In the genomic region with DNA sequence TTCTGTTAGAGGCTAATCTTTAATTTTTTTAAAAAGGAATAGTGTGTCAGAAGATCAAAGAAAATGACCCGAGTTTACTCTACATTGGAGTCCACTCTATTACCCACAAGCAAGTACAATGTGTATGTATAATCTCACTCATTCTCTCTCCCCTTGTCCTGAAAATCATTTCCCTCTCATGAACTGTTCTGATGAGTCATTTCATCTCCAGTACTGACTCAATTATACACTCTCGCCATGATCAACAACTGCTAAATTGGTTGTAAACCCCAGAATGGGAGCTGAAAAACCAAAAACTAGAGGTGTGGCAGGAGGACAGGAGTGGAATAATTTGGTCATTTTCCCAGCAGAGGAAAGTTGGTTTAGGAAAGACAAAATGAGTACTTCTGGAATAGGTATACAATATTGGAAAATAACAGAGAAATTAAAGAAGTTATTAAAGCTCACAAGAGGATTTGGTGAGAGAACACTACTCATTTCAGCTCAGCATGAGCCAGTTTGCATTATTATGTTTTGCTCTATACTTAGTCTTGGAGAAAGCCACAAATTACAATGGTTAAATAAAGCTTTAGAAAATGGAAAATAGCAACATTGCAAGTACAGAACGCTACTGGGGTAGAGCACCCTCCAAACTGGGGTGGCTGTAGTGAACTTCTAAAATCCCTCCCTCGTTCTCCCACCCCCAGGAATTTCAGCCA, we compare ENCODE assay signal across 10 cellular contexts.
DNase-seq lines count a peak whose midpoint lies in the region; ATAC-seq, FAIRE-seq and TF ChIP-seq lines count a peak whose summit lies in the region.
"Had no signal": no experiment of that assay in that cellular context is flagged by ENCODE, and none has a peak within 500 bp of the region (broad histone marks: within the 10 kb centered on the region; RNA-seq: fewer than 3 reads in every experiment).

No MANE protein-coding gene starts in this region.

- peaks cover 2% of the 10 kb centered on the region for H3K4me1 ChIP-seq in fibroblast of lung (ENCODE audit: control insufficient read depth, extremely low read depth, insufficient read depth, low read length)
- H3K4me1 ChIP-seq in hepatocyte (ENCODE audit: insufficient read depth): no peaks in the 10 kb centered on the region

- peak; percentile 24 for FAIRE-seq in GM12892 (lab: Jason Lieb, UNC)
- FAIRE-seq: kidney had no signal

- H3K27me3 ChIP-seq in fibroblast of lung (ENCODE audit: control insufficient read depth, insufficient read depth, low read length): no peaks in the 10 kb centered on the region
- no peaks in the 10 kb centered on the region for H3K27me3 ChIP-seq in hepatocyte

- DNase-seq in GM12892 (ENCODE audit: insufficient read length): peak; percentile 9
- DNase-seq in fibroblast of lung (ENCODE audit: low read depth in 2 of 2): peak; percentile 61 to 74
- no peak for DNase-seq in activated T-cell treated with anti-CD3 and anti-CD28 coated beads, Interleukin-2, amount 50 U/mL, for 24 hours
- DNase-seq in AG08396 (ENCODE audit: low spot score): no peak
- no peak for DNase-seq in SIG-M5 (lab: John Stamatoyannopoulos, UW)
- DNase-seq in hepatocyte (ENCODE audit: low spot score): no peak
- DNase-seq: kidney, NCI-H526 had no signal

- H3K27ac ChIP-seq in fibroblast of lung (ENCODE audit: insufficient read depth, low read length) (no peak overlapping the region), hepatocyte (no peak overlapping the region)

- H2AFZ ChIP-seq in fibroblast of lung (ENCODE audit: low read length) (no peak overlapping the region), hepatocyte (no peak overlapping the region)

- H3K4me1 Mint-ChIP-seq in activated T-cell treated with anti-CD3 and anti-CD28 coated beads, Interleukin-2, amount 50 U/mL, for 24 hours (ENCODE audit: low read depth): peaks cover 11% of the 10 kb centered on the region

- H3K4me3 ChIP-seq in fibroblast of lung (replicated peaks in 1 of 4; ENCODE audit: control extremely low read depth in 1 of 4, insufficient read depth in 1 of 4, low read depth in 3 of 4, low read length in 4 of 4): no peak overlapping the region
- no peak overlapping the region for H3K4me3 ChIP-seq in hepatocyte

- no peak overlapping the region for H3K4me3 Mint-ChIP-seq in activated T-cell treated with anti-CD3 and anti-CD28 coated beads, Interleukin-2, amount 50 U/mL, for 24 hours

- H3K9me3 ChIP-seq in fibroblast of lung (ENCODE audit: control insufficient read depth, insufficient read depth, low read depth, low read length) (no peaks in the 10 kb centered on the region), hepatocyte (ENCODE audit: low read depth) (no peaks in the 10 kb centered on the region)

- ATAC-seq in GM21447 (IDR thresholded peaks at IDR 0.05; ENCODE audit: unreplicated experiment) (peak; percentile 85), HG03432 (IDR thresholded peaks at IDR 0.05; ENCODE audit: unreplicated experiment) (peak; percentile 97)

- no peaks in the 10 kb centered on the region for H3K9me3 Mint-ChIP-seq in activated T-cell treated with anti-CD3 and anti-CD28 coated beads, Interleukin-2, amount 50 U/mL, for 24 hours

- H3K4me2 ChIP-seq in fibroblast of lung (ENCODE audit: extremely low read depth, insufficient read depth, low read length) (peak overlapping the region; percentile 4), hepatocyte (no peak overlapping the region)

- no peak overlapping the region for H3K27ac Mint-ChIP-seq in activated T-cell treated with anti-CD3 and anti-CD28 coated beads, Interleukin-2, amount 50 U/mL, for 24 hours

- no peaks in the 10 kb centered on the region for H4K20me1 ChIP-seq in fibroblast of lung (ENCODE audit: control insufficient read depth, extremely low read depth, insufficient read depth, low read length)
- H4K20me1 ChIP-seq in hepatocyte (ENCODE audit: insufficient read depth, poor library complexity, severe bottlenecking): no peaks in the 10 kb centered on the region

- H3K36me3 Mint-ChIP-seq in activated T-cell treated with anti-CD3 and anti-CD28 coated beads, Interleukin-2, amount 50 U/mL, for 24 hours (ENCODE audit: low read depth): no peaks in the 10 kb centered on the region

- no peaks in the 10 kb centered on the region for H3K36me3 ChIP-seq in fibroblast of lung (ENCODE audit: control insufficient read depth, insufficient read depth, low read length)
- H3K36me3 ChIP-seq in hepatocyte (replicated peaks; ENCODE audit: insufficient read depth, low read depth): no peaks in the 10 kb centered on the region

- peaks cover 55% of the 10 kb centered on the region for H3K27me3 Mint-ChIP-seq in activated T-cell treated with anti-CD3 and anti-CD28 coated beads, Interleukin-2, amount 50 U/mL, for 24 hours

- 63% methylated on average over 4 of the region's 4 CpGs for WGBS in hepatocyte (ENCODE audit: low lambda C conversion rate, missing lambda C conversion rate)

- no peaks in the 10 kb centered on the region for H3K9me2 ChIP-seq in hepatocyte (replicated peaks; ENCODE audit: insufficient read depth)

- no peak for TF ChIP-seq POLR2A in GM12892 (IDR thresholded peaks at IDR 0.05; ENCODE audit: low read depth, low read length)

- TF ChIP-seq CTCF in fibroblast of lung (conservative IDR thresholded peaks at IDR 0.05 in 1 of 2, IDR thresholded peaks at IDR 0.05 in 1 of 2; ENCODE audit: low read depth in 1 of 2, low read length in 2 of 2): no peak
- no peak for TF ChIP-seq CTCF in hepatocyte (IDR thresholded peaks at IDR 0.05; ENCODE audit: poor library complexity)

- no peak overlapping the region for H3K9ac ChIP-seq in fibroblast of lung (ENCODE audit: insufficient read depth, low read length)

- H3K79me2 ChIP-seq in fibroblast of lung (ENCODE audit: control insufficient read depth, insufficient read depth, low read length) (no peaks in the 10 kb centered on the region), hepatocyte (no peaks in the 10 kb centered on the region)

Comparison
In these comparisons a context has a peak if more than half of its experiments do, and no peak if none do; other contexts are left out.
1. DNase-seq: peak in GM12892 (single experiment) and fibroblast of lung (2 of 2); none in activated T-cell treated with anti-CD3 and anti-CD28 coated beads, Interleukin-2, amount 50 U/mL, for 24 hours (single experiment), AG08396 (single experiment), SIG-M5 (single experiment) and hepatocyte (single experiment).